Comparison of ENCODE assay signal across 8 cellular contexts in genomic region chr10:73940634-73941221, GRCh38. TPM values are rescaled to one million over a fixed set of nuclear protein-coding genes. Genes with fewer than 3 reads are reported as not detected.
A peak's percentile ranks its signal among the peaks of the same experiment; 100 is the strongest.
DNase-seq lines count a peak whose midpoint lies in the region; ATAC-seq and TF ChIP-seq lines count a peak whose summit lies in the region.

No MANE protein-coding gene starts in this region.

- H3K4me3 ChIP-seq in Peyer's patch (peak overlapping the region; percentile 4 to 20 (median 14)), fibroblast of pulmonary artery (replicated peaks; ENCODE audit: low read depth, low read length) (no peak overlapping the region), neural progenitor cell (no peak overlapping the region)

- DNase-seq in NCI-H146 (lab: John Stamatoyannopoulos, UW) (peak; percentile 27), NCI-H146 treated with DMSO at 0.1 percent for 48 hours (lab: John Stamatoyannopoulos, UW; ENCODE audit: unreplicated experiment) (no peak), Peyer's patch (peak; percentile 83 to 93 (median 90)), fibroblast of pulmonary artery (ENCODE audit: low read depth) (peak; percentile 75), neural progenitor cell (ENCODE audit: low spot score) (peak; percentile 83)

- no peaks in the 10 kb centered on the region for H3K9me3 Mint-ChIP-seq in activated T-helper 17 cell treated with anti-CD3 and anti-CD28 coated beads, Interleukin-2, amount 50 U/mL, for 72 hours
- H3K9me3 Mint-ChIP-seq in neural progenitor cell, result peaks cover 9% of the 10 kb centered on the region
- no peaks in the 10 kb centered on the region for H3K9me3 Mint-ChIP-seq in stimulated activated naive CD8-positive, alpha-beta T cell treated with anti-CD3 and anti-CD28 coated beads, Interleukin-15, Interleukin-2, amounts not matched to agents 100 ng/mL and 50 ng/mL, for 24 hours

- no peak for TF ChIP-seq POLR2A in Peyer's patch (IDR thresholded peaks at IDR 0.05)

- H3K4me1 Mint-ChIP-seq in activated T-helper 17 cell treated with anti-CD3 and anti-CD28 coated beads, Interleukin-2, amount 50 U/mL, for 72 hours, result peaks cover 7% of the 10 kb centered on the region
- peaks cover 11% of the 10 kb centered on the region for H3K4me1 Mint-ChIP-seq in neural progenitor cell
- peaks cover 8% of the 10 kb centered on the region for H3K4me1 Mint-ChIP-seq in stimulated activated naive CD8-positive, alpha-beta T cell treated with anti-CD3 and anti-CD28 coated beads, Interleukin-15, Interleukin-2, amounts not matched to agents 100 ng/mL and 50 ng/mL, for 24 hours (ENCODE audit: low read depth)

- peak; percentile 85 for ATAC-seq in HG03139 (IDR thresholded peaks at IDR 0.05; ENCODE audit: unreplicated experiment)
- peak; percentile 99 for ATAC-seq in activated T-helper 17 cell treated with anti-CD3 and anti-CD28 coated beads, Interleukin-2, amount 50 U/mL, for 72 hours (replicated peaks)

- TF ChIP-seq CTCF in Peyer's patch (IDR thresholded peaks at IDR 0.05) (peak; percentile 86 to 95 (median 90)), fibroblast of pulmonary artery (IDR thresholded peaks at IDR 0.05; ENCODE audit: low read length, missing control alignments) (peak; percentile 85), neural progenitor cell (IDR thresholded peaks at IDR 0.05) (peak; percentile 95)

- no peak overlapping the region for H3K9ac ChIP-seq in neural progenitor cell

- H3K9me3 ChIP-seq in Peyer's patch, result no peaks in the 10 kb centered on the region
- H3K9me3 ChIP-seq in neural progenitor cell (ENCODE audit: low read depth), result no peaks in the 10 kb centered on the region

- peak overlapping the region; percentile 48 for H3K4me2 ChIP-seq in neural progenitor cell

- H3K4me3 Mint-ChIP-seq in activated T-helper 17 cell treated with anti-CD3 and anti-CD28 coated beads, Interleukin-2, amount 50 U/mL, for 72 hours, result peak overlapping the region; percentile 73
- H3K4me3 Mint-ChIP-seq in neural progenitor cell, result peak overlapping the region; percentile 64
- H3K4me3 Mint-ChIP-seq in stimulated activated naive CD8-positive, alpha-beta T cell treated with anti-CD3 and anti-CD28 coated beads, Interleukin-15, Interleukin-2, amounts not matched to agents 100 ng/mL and 50 ng/mL, for 24 hours, result no peak overlapping the region

- H3K36me3 ChIP-seq in Peyer's patch, result no peaks in the 10 kb centered on the region
- H3K36me3 ChIP-seq in neural progenitor cell, result no peaks in the 10 kb centered on the region

- H3K27me3 Mint-ChIP-seq in activated T-helper 17 cell treated with anti-CD3 and anti-CD28 coated beads, Interleukin-2, amount 50 U/mL, for 72 hours, result no peaks in the 10 kb centered on the region
- peaks cover 2% of the 10 kb centered on the region for H3K27me3 Mint-ChIP-seq in neural progenitor cell (ENCODE audit: insufficient read depth, low read depth)
- no peaks in the 10 kb centered on the region for H3K27me3 Mint-ChIP-seq in stimulated activated naive CD8-positive, alpha-beta T cell treated with anti-CD3 and anti-CD28 coated beads, Interleukin-15, Interleukin-2, amounts not matched to agents 100 ng/mL and 50 ng/mL, for 24 hours

- H3K36me3 Mint-ChIP-seq in activated T-helper 17 cell treated with anti-CD3 and anti-CD28 coated beads, Interleukin-2, amount 50 U/mL, for 72 hours (ENCODE audit: low read depth), result no peaks in the 10 kb centered on the region
- H3K36me3 Mint-ChIP-seq in neural progenitor cell, result no peaks in the 10 kb centered on the region
- no peaks in the 10 kb centered on the region for H3K36me3 Mint-ChIP-seq in stimulated activated naive CD8-positive, alpha-beta T cell treated with anti-CD3 and anti-CD28 coated beads, Interleukin-15, Interleukin-2, amounts not matched to agents 100 ng/mL and 50 ng/mL, for 24 hours (ENCODE audit: low read depth)

- no peaks in the 10 kb centered on the region for H3K79me2 ChIP-seq in neural progenitor cell (ENCODE audit: low read depth)

- H3K4me1 ChIP-seq in Peyer's patch, result no peaks in the 10 kb centered on the region
- no peaks in the 10 kb centered on the region for H3K4me1 ChIP-seq in neural progenitor cell

- H3K27ac ChIP-seq in Peyer's patch (peak overlapping the region in 2 of 4 donors; percentile 6 to 14), neural progenitor cell (no peak overlapping the region)

- H3K27ac Mint-ChIP-seq in activated T-helper 17 cell treated with anti-CD3 and anti-CD28 coated beads, Interleukin-2, amount 50 U/mL, for 72 hours, result peak overlapping the region; percentile 81
- peak overlapping the region; percentile 93 for H3K27ac Mint-ChIP-seq in neural progenitor cell
- H3K27ac Mint-ChIP-seq in stimulated activated naive CD8-positive, alpha-beta T cell treated with anti-CD3 and anti-CD28 coated beads, Interleukin-15, Interleukin-2, amounts not matched to agents 100 ng/mL and 50 ng/mL, for 24 hours, result peak overlapping the region; percentile 2

- H3F3A ChIP-seq in neural progenitor cell (ENCODE audit: low read depth), result peaks cover 3% of the 10 kb centered on the region

- H2AFZ ChIP-seq in neural progenitor cell (replicated peaks), result peak overlapping the region; percentile 92

- no peaks in the 10 kb centered on the region for H4K20me1 ChIP-seq in neural progenitor cell (ENCODE audit: low read depth)

- H3K27me3 ChIP-seq in Peyer's patch (no peaks in the 10 kb centered on the region), neural progenitor cell (no peaks in the 10 kb centered on the region)

RNA-seq across cellular contexts. Expression of gene PLAU, which starts 29.8 kb away (rescaled TPM):
- 1 to 10 TPM in 3 of 4 donors, under 1 TPM in 1; 0.53 to 6.6 (median 2.7) TPM for total RNA-seq in Peyer's patch
- total RNA-seq in activated T-helper 17 cell treated with anti-CD3 and anti-CD28 coated beads, Interleukin-2, amount 50 U/mL, for 72 hours, result under 1 TPM; 0.37 to 0.67 TPM
- 7.6 and 10.7 TPM in 2 replicates for total RNA-seq in neural progenitor cell (ENCODE audit: low replicate concordance)

RNA-seq across cellular contexts. Expression of gene VCL, which starts 57.2 kb away (rescaled TPM):
- total RNA-seq in Peyer's patch, result 100 to 1,000 TPM in 1 of 4 donors, 10 to 100 TPM in 3; 36.3 to 103 (median 61.4) TPM
- total RNA-seq in activated T-helper 17 cell treated with anti-CD3 and anti-CD28 coated beads, Interleukin-2, amount 50 U/mL, for 72 hours, result 10 to 100 TPM; 18.4 to 27.2 TPM
- 96.9 and 104 TPM in 2 replicates for total RNA-seq in neural progenitor cell (ENCODE audit: low replicate concordance)

Comparison
In these comparisons a context has a peak if more than half of its experiments do, and no peak if none do; other contexts are left out.
1. H3K4me3 ChIP-seq: peak in Peyer's patch (4 of 4); none in fibroblast of pulmonary artery (single experiment) and neural progenitor cell (single experiment).
2. H3K27ac Mint-ChIP-seq: peak in every context shown above with its lines; median percentile 93 in neural progenitor cell; 81 in activated T-helper 17 cell treated with anti-CD3 and anti-CD28 coated beads, Interleukin-2, amount 50 U/mL, for 72 hours; 2 in stimulated activated naive CD8-positive, alpha-beta T cell treated with anti-CD3 and anti-CD28 coated beads, Interleukin-15, Interleukin-2, amounts not matched to agents 100 ng/mL and 50 ng/mL, for 24 hours.
3. Peak in every context shown above with its lines, with median percentiles within 50 percentile points of each other: CTCF ChIP-seq.